ENCODE assay signal across 14 cellular contexts in genomic region chr1:40855513-40855912, GRCh38. TPM values are rescaled to one million over a fixed set of nuclear protein-coding genes. Genes with fewer than 3 reads are reported as not detected.
A peak's percentile ranks its signal among the peaks of the same experiment; 100 is the strongest.
DNase-seq lines count a peak whose midpoint lies in the region; ATAC-seq and TF ChIP-seq lines count a peak whose summit lies in the region.
"Had no signal": no experiment of that assay in that cellular context is flagged by ENCODE, and none has a peak within 500 bp of the region (broad histone marks: within the 10 kb centered on the region; RNA-seq: fewer than 3 reads in every experiment).

No MANE protein-coding gene starts in this region.

- peaks cover 4% of the 10 kb centered on the region for H3K27me3 Mint-ChIP-seq in activated naive CD4-positive, alpha-beta T cell treated with anti-CD3 and anti-CD28 coated beads for 36 hours (ENCODE audit: low read depth)
- no peaks in the 10 kb centered on the region for H3K27me3 Mint-ChIP-seq in chondrocyte (ENCODE audit: low read depth)

- H3K4me3 Mint-ChIP-seq in activated naive CD4-positive, alpha-beta T cell treated with anti-CD3 and anti-CD28 coated beads for 36 hours = no peak overlapping the region
- H3K4me3 Mint-ChIP-seq in chondrocyte (ENCODE audit: unreplicated experiment) = no peak overlapping the region

- H3K9ac ChIP-seq in KMS-11 (no peak overlapping the region), smooth muscle cell (ENCODE audit: low read depth) (no peak overlapping the region)

- no peaks in the 10 kb centered on the region for H3K79me2 ChIP-seq in KMS-11 (ENCODE audit: insufficient read depth, low read depth)
- H3K79me2 ChIP-seq in smooth muscle cell (ENCODE audit: low read depth) = no peaks in the 10 kb centered on the region

- H3K4me3 ChIP-seq in KMS-11 (IDR thresholded peaks at IDR 0.05; ENCODE audit: insufficient read depth, low read depth, low read length) (no peak overlapping the region), smooth muscle cell (no peak overlapping the region), upper lobe of right lung (no peak overlapping the region)
- H3K4me3 ChIP-seq: gastroesophageal sphincter, suprapubic skin had no signal

- CTCF ChIA-PET in activated naive CD4-positive, alpha-beta T cell treated with anti-CD3 and anti-CD28 coated beads for 36 hours (lab: Charles Lee) = interaction anchor here (1.0 to 4.0 kb wide), 2 partner anchors 98 to 103 kb away, joined by 3 to 18 read pairs; no protein-coding TSS in a partner anchor

- H3K9me3 ChIP-seq in smooth muscle cell (replicated peaks; ENCODE audit: low read depth) (no peaks in the 10 kb centered on the region), upper lobe of right lung (no peaks in the 10 kb centered on the region)
- H3K9me3 ChIP-seq: gastroesophageal sphincter, suprapubic skin had no signal

- no peaks in the 10 kb centered on the region for H3K9me3 Mint-ChIP-seq in activated naive CD4-positive, alpha-beta T cell treated with anti-CD3 and anti-CD28 coated beads for 36 hours
- H3K9me3 Mint-ChIP-seq in activated naive CD4-positive, alpha-beta T cell treated with anti-CD3 and anti-CD28 coated beads, Interleukin-2, amount 50 U/mL, for 72 hours = no peaks in the 10 kb centered on the region
- no peaks in the 10 kb centered on the region for H3K9me3 Mint-ChIP-seq in chondrocyte (ENCODE audit: low read depth)

- no peak for ATAC-seq in activated naive CD4-positive, alpha-beta T cell treated with anti-CD3 and anti-CD28 coated beads, Interleukin-2, amount 50 U/mL, for 72 hours
- ATAC-seq in upper lobe of right lung (no peak), HG03196 (IDR thresholded peaks at IDR 0.05; ENCODE audit: unreplicated experiment) (no peak)
- ATAC-seq: gastroesophageal sphincter had no signal

- no peak overlapping the region for H3K4me2 ChIP-seq in KMS-11
- H3K4me2 ChIP-seq in smooth muscle cell = no peak overlapping the region

- no peak overlapping the region for H3K27ac Mint-ChIP-seq in activated naive CD4-positive, alpha-beta T cell treated with anti-CD3 and anti-CD28 coated beads for 36 hours
- no peak overlapping the region for H3K27ac Mint-ChIP-seq in activated naive CD4-positive, alpha-beta T cell treated with anti-CD3 and anti-CD28 coated beads, Interleukin-2, amount 50 U/mL, for 72 hours
- H3K27ac Mint-ChIP-seq in chondrocyte (ENCODE audit: unreplicated experiment) = no peak overlapping the region

- peak; percentile 27 for DNase-seq in activated naive CD4-positive, alpha-beta T cell treated with anti-CD3 and anti-CD28 coated beads for 36 hours
- no peak for DNase-seq in activated naive CD4-positive, alpha-beta T cell treated with anti-CD3 and anti-CD28 coated beads, Interleukin-2, amount 50 U/mL, for 72 hours (ENCODE audit: low spot score in 2 of 2)
- no peak for DNase-seq in chondrocyte (ENCODE audit: low spot score)
- DNase-seq in smooth muscle cell (lab: John Stamatoyannopoulos, UW; ENCODE audit: unreplicated experiment) = no peak
- DNase-seq in upper lobe of right lung = no peak
- DNase-seq in hypothalamus (lab: John Stamatoyannopoulos, UW) = no peak
- DNase-seq: GOT3, NCI-H2107, SHP77 treated with DMSO at 0.1 percent for 48 hours had no signal

- H3F3A ChIP-seq in smooth muscle cell (ENCODE audit: low read depth) = no peaks in the 10 kb centered on the region

- no peaks in the 10 kb centered on the region for H3K27me3 ChIP-seq in KMS-11 (ENCODE audit: insufficient read depth, low read depth)
- H3K27me3 ChIP-seq in smooth muscle cell (ENCODE audit: low read depth) = peaks cover 22% of the 10 kb centered on the region
- no peaks in the 10 kb centered on the region for H3K27me3 ChIP-seq in upper lobe of right lung
- H3K27me3 ChIP-seq: gastroesophageal sphincter, suprapubic skin had no signal

- H4K20me1 ChIP-seq in KMS-11 (ENCODE audit: insufficient read depth) (no peaks in the 10 kb centered on the region), smooth muscle cell (ENCODE audit: low read depth) (no peaks in the 10 kb centered on the region)

- H3K27ac ChIP-seq in KMS-11 (no peak overlapping the region), smooth muscle cell (ENCODE audit: low read depth) (no peak overlapping the region), upper lobe of right lung (no peak overlapping the region)
- H3K27ac ChIP-seq: gastroesophageal sphincter, suprapubic skin had no signal

- intact Hi-C loops in activated naive CD4-positive, alpha-beta T cell treated with anti-CD3 and anti-CD28 coated beads for 36 hours (cut with micrococcal nuclease) = no loop called here
- intact Hi-C loops in upper lobe of right lung (cut with DNase I) = loop anchor here (5.0 kb wide), 1 partner anchor 277 kb away; no protein-coding TSS in a partner anchor

- H2AFZ ChIP-seq in KMS-11 (ENCODE audit: low read depth) (no peak overlapping the region), smooth muscle cell (ENCODE audit: low read depth) (no peak overlapping the region)

- H3K36me3 ChIP-seq in KMS-11 (ENCODE audit: insufficient read depth) (no peaks in the 10 kb centered on the region), smooth muscle cell (ENCODE audit: low read depth) (no peaks in the 10 kb centered on the region), upper lobe of right lung (no peaks in the 10 kb centered on the region)
- H3K36me3 ChIP-seq: gastroesophageal sphincter, suprapubic skin had no signal

- 0 out of 2 replicates have a peak, but pooled peaks have one; percentile 25 for TF ChIP-seq CTCF in KMS-11 (conservative IDR thresholded peaks at IDR 0.05; ENCODE audit: low read depth, low read length)
- TF ChIP-seq CTCF in chondrocyte (IDR thresholded peaks at IDR 0.05) = peak; percentile 63
- TF ChIP-seq CTCF in smooth muscle cell (IDR thresholded peaks at IDR 0.05; ENCODE audit: borderline replicate concordance, insufficient read depth, poor library complexity, severe bottlenecking) = peak; percentile 22
- no peak for TF ChIP-seq CTCF in upper lobe of right lung (IDR thresholded peaks at IDR 0.05)

- 74% methylated on average over 6 of the region's 6 CpGs for whole genome bisulfite sequencing in smooth muscle cell (ENCODE audit: low lambda C conversion rate)

- H3K4me1 ChIP-seq in KMS-11 (ENCODE audit: low read depth, poor library complexity, severe bottlenecking) = no peaks in the 10 kb centered on the region
- H3K4me1 ChIP-seq in smooth muscle cell (ENCODE audit: low read depth) = no peaks in the 10 kb centered on the region
- peaks cover 3% of the 10 kb centered on the region for H3K4me1 ChIP-seq in upper lobe of right lung

- no peaks in the 10 kb centered on the region for H3K4me1 Mint-ChIP-seq in activated naive CD4-positive, alpha-beta T cell treated with anti-CD3 and anti-CD28 coated beads for 36 hours (ENCODE audit: low read depth)
- peaks cover 12% of the 10 kb centered on the region for H3K4me1 Mint-ChIP-seq in chondrocyte (ENCODE audit: low read depth)

- no peaks in the 10 kb centered on the region for H3K36me3 Mint-ChIP-seq in activated naive CD4-positive, alpha-beta T cell treated with anti-CD3 and anti-CD28 coated beads for 36 hours (ENCODE audit: low read depth)
- H3K36me3 Mint-ChIP-seq in activated naive CD4-positive, alpha-beta T cell treated with anti-CD3 and anti-CD28 coated beads, Interleukin-2, amount 50 U/mL, for 72 hours = no peaks in the 10 kb centered on the region
- no peaks in the 10 kb centered on the region for H3K36me3 Mint-ChIP-seq in chondrocyte (ENCODE audit: low read depth)
- H3K36me3 Mint-ChIP-seq: brain had no signal

RNA-seq across cellular contexts. Expression of gene CITED4, which starts 6.7 kb away (rescaled TPM):
- total RNA-seq in activated naive CD4-positive, alpha-beta T cell treated with anti-CD3 and anti-CD28 coated beads for 36 hours = 1 to 10 TPM; 2.4 TPM
- 1 to 10 TPM; 1.4 to 4.4 TPM for total RNA-seq in activated naive CD4-positive, alpha-beta T cell treated with anti-CD3 and anti-CD28 coated beads, Interleukin-2, amount 50 U/mL, for 72 hours
- total RNA-seq in chondrocyte (12.4 to 30.5 TPM (median 30.1 TPM) in 3 replicates), smooth muscle cell (3.1 and 10.7 TPM in 2 replicates), upper lobe of right lung (23.2 TPM)
- 5.5 and 25.1 TPM in 2 replicates for polyA plus RNA-seq in smooth muscle cell
